13 cellular contexts compared by ENCODE assay signal in genomic region chr1:159056069-159056698, GRCh38. TPM values are rescaled to one million over a fixed set of nuclear protein-coding genes. Genes with fewer than 3 reads are reported as not detected.
DNase-seq lines count a peak whose midpoint lies in the region; ATAC-seq and TF ChIP-seq lines count a peak whose summit lies in the region.
"Had no signal": no experiment of that assay in that cellular context is flagged by ENCODE, and none has a peak within 500 bp of the region (broad histone marks: within the 10 kb centered on the region; RNA-seq: fewer than 3 reads in every experiment).

No MANE protein-coding gene starts in this region.

- no peaks in the 10 kb centered on the region for H3K27me3 Mint-ChIP-seq in activated CD4-positive, alpha-beta T cell treated with anti-CD3 and anti-CD28 coated beads for 36 hours
- no peaks in the 10 kb centered on the region for H3K27me3 Mint-ChIP-seq in mesothelial cell of epicardium (ENCODE audit: low read depth)

- H3K27ac Mint-ChIP-seq in activated CD4-positive, alpha-beta T cell treated with anti-CD3 and anti-CD28 coated beads for 36 hours, result peak overlapping the region; percentile 43
- no peak overlapping the region for H3K27ac Mint-ChIP-seq in mesothelial cell of epicardium

- DNase-seq in activated CD4-positive, alpha-beta T cell treated with anti-CD3 and anti-CD28 coated beads for 36 hours, result no peak
- DNase-seq in activated CD4-positive, alpha-beta T cell treated with anti-CD3 and anti-CD28 coated beads, Interleukin-2, amount 50 U/mL, for 48 hours, result no peak
- peak; percentile 38 for DNase-seq in MV-4-11 (lab: John Stamatoyannopoulos, UW)
- no peak for DNase-seq in cardiac fibroblast (ENCODE audit: low read depth in 2 of 2)
- DNase-seq in pons (ENCODE audit: low spot score), result peak; percentile 53
- no peak for DNase-seq in NCI-H2227 treated with DMSO at 0.1 percent for 48 hours (lab: John Stamatoyannopoulos, UW)
- no peak for DNase-seq in right lobe of liver
- DNase-seq in mesothelial cell of epicardium (ENCODE audit: low spot score in 2 of 2, unreplicated experiment in 2 of 2), result no peak
- DNase-seq: activated T-cell treated with anti-CD3 and anti-CD28 coated beads, Interleukin-2, amount 50 U/mL, for 1 hour; stimulated activated CD8-positive, alpha-beta memory T cell treated with anti-CD3 and anti-CD28 coated beads, Interleukin-4, amount 100 ng/mL, for 48 hours had no signal

- H3K36me3 ChIP-seq in right lobe of liver, result peaks cover 0 to 11% (median 4%) of the 10 kb centered on the region in 4 donors

- no peak overlapping the region for H3K27ac ChIP-seq in right lobe of liver

- peaks cover 32% of the 10 kb centered on the region for H3K4me1 Mint-ChIP-seq in activated CD4-positive, alpha-beta T cell treated with anti-CD3 and anti-CD28 coated beads for 36 hours
- no peaks in the 10 kb centered on the region for H3K4me1 Mint-ChIP-seq in mesothelial cell of epicardium

- no peaks in the 10 kb centered on the region for H3K9me3 ChIP-seq in right lobe of liver

- no peak for TF ChIP-seq POLR2A in right lobe of liver (IDR thresholded peaks at IDR 0.05)

- H3K4me3 Mint-ChIP-seq in activated CD4-positive, alpha-beta T cell treated with anti-CD3 and anti-CD28 coated beads for 36 hours, result no peak overlapping the region
- no peak overlapping the region for H3K4me3 Mint-ChIP-seq in mesothelial cell of epicardium

- intact Hi-C loops in activated CD4-positive, alpha-beta T cell treated with anti-CD3 and anti-CD28 coated beads for 36 hours (cut with DNase I, micrococcal nuclease), result no loop called here
- intact Hi-C loops in right lobe of liver (cut with DNase I), result no loop called here

- H3K36me3 Mint-ChIP-seq in activated CD4-positive, alpha-beta T cell treated with anti-CD3 and anti-CD28 coated beads for 36 hours (ENCODE audit: low read depth), result peaks cover 74% of the 10 kb centered on the region
- peaks cover 43% of the 10 kb centered on the region for H3K36me3 Mint-ChIP-seq in mesothelial cell of epicardium

- no peaks in the 10 kb centered on the region for H3K27me3 ChIP-seq in right lobe of liver

- TF ChIP-seq CTCF in cardiac fibroblast (IDR thresholded peaks at IDR 0.05; ENCODE audit: low read depth, low read length) (peak; percentile 13), right lobe of liver (IDR thresholded peaks at IDR 0.05) (no peak), mesothelial cell of epicardium (IDR thresholded peaks at IDR 0.05; ENCODE audit: unreplicated experiment) (no peak)

- H3K4me3 ChIP-seq in cardiac fibroblast (replicated peaks in 1 of 2; ENCODE audit: low read depth in 2 of 2, low read length in 2 of 2) (no peak overlapping the region), right lobe of liver (no peak overlapping the region)

- POLR2A ChIA-PET in activated CD4-positive, alpha-beta T cell treated with anti-CD3 and anti-CD28 coated beads for 36 hours (lab: Charles Lee), result interaction anchor here (0.7 kb wide), 1 partner anchor 51 kb away, joined by 5 read pairs; no protein-coding TSS in a partner anchor

- no peaks in the 10 kb centered on the region for H3K4me1 ChIP-seq in right lobe of liver

- no peak for ATAC-seq in activated CD4-positive, alpha-beta T cell treated with anti-CD3 and anti-CD28 coated beads for 36 hours
- ATAC-seq in right lobe of liver, result no peak
- ATAC-seq: Right ventricle myocardium inferior had no signal

- no peaks in the 10 kb centered on the region for H3K9me3 Mint-ChIP-seq in activated CD4-positive, alpha-beta T cell treated with anti-CD3 and anti-CD28 coated beads for 36 hours (ENCODE audit: low read depth)
- H3K9me3 Mint-ChIP-seq in mesothelial cell of epicardium, result no peaks in the 10 kb centered on the region

- 57% methylated on average over 6 of the region's 7 CpGs for WGBS in right lobe of liver (ENCODE audit: insufficient coverage, low coverage, low lambda C conversion rate, missing lambda C conversion rate)

- CTCF ChIA-PET in activated CD4-positive, alpha-beta T cell treated with anti-CD3 and anti-CD28 coated beads for 36 hours (lab: Charles Lee), result no interaction called here

RNA-seq across cellular contexts. Expression of gene AIM2, which starts 20.4 kb away (rescaled TPM):
- total RNA-seq in activated CD4-positive, alpha-beta T cell treated with anti-CD3 and anti-CD28 coated beads for 36 hours, result 10 to 100 TPM; 65.6 to 67.6 TPM
- 1 to 10 TPM in 1 of 6 experiments, under 1 TPM in 2, not detected in 3; 0.73 to 1.1 (median 0.80) TPM for total RNA-seq in right lobe of liver
- 0.27 to 0.96 TPM (median 0.61 TPM) in 3 replicates for total RNA-seq in mesothelial cell of epicardium
- total RNA-seq: dermis microvascular lymphatic vessel endothelial cell, pulmonary artery endothelial cell had no signal

RNA-seq across cellular contexts. Expression of gene IFI16, which starts 46.5 kb away (rescaled TPM):
- 100 to 1,000 TPM; 263 to 308 TPM for total RNA-seq in activated CD4-positive, alpha-beta T cell treated with anti-CD3 and anti-CD28 coated beads for 36 hours
- total RNA-seq in right lobe of liver (10 to 100 TPM in 2 of 6 experiments, 1 to 10 TPM in 4; 3.3 to 20.3 (median 9.1) TPM), mesothelial cell of epicardium (83.8 to 87.3 TPM (median 83.9 TPM) in 3 replicates)

Comparison
In these comparisons a context has a peak if more than half of its experiments do, and no peak if none do; other contexts are left out.
1. DNase-seq: peak in MV-4-11 (single experiment) and pons (single experiment); none in activated CD4-positive, alpha-beta T cell treated with anti-CD3 and anti-CD28 coated beads for 36 hours (single experiment), activated CD4-positive, alpha-beta T cell treated with anti-CD3 and anti-CD28 coated beads, Interleukin-2, amount 50 U/mL, for 48 hours (0 of 2), cardiac fibroblast (0 of 2), NCI-H2227 treated with DMSO at 0.1 percent for 48 hours (single experiment), right lobe of liver (0 of 3) and mesothelial cell of epicardium (0 of 2).
2. RNA of gene AIM2, which starts 20.4 kb away (total RNA-seq): 65.6 to 67.6 TPM in activated CD4-positive, alpha-beta T cell treated with anti-CD3 and anti-CD28 coated beads for 36 hours; 0.27 to 0.96 TPM in mesothelial cell of epicardium and 0.73 to 1.1 TPM in right lobe of liver; every median in the first group is over 10 times any median in the second.